In genomic region chr2:119196301-119197124, GRCh38 we compare ENCODE assay signal across 1 cellular context.
A peak's percentile ranks its signal among the peaks of the same experiment; 100 is the strongest.
TF ChIP-seq lines count a peak whose summit lies in the region.

No MANE protein-coding gene starts in this region.

TF ChIP-seq in GM23338, 12 proteins besides CTCF, POLR2A, EP300 and RAD21 (continued from another document):
- TF ChIP-seq ZNF462 (CRISPR knock-in tag; IDR thresholded peaks at IDR 0.05) = 0 out of 2 replicates have a peak, but pooled peaks have one; percentile 3
